Comparison of ENCODE assay signal across 9 cellular contexts in genomic region chr20:3165473-3166337, GRCh38. TPM values are rescaled to one million over a fixed set of nuclear protein-coding genes. Genes with fewer than 3 reads are reported as not detected.
DNase-seq lines count a peak whose midpoint lies in the region; ATAC-seq and TF ChIP-seq lines count a peak whose summit lies in the region.
"Had no signal": no experiment of that assay in that cellular context is flagged by ENCODE, and none has a peak within 500 bp of the region (broad histone marks: within the 10 kb centered on the region; RNA-seq: fewer than 3 reads in every experiment).

No MANE protein-coding gene starts in this region.

- TF ChIP-seq POLR2A in uterus (IDR thresholded peaks at IDR 0.05), result no peak

- intact Hi-C loops in Right ventricle myocardium inferior (cut with DNase I), result loop anchor here (5.0 kb wide), 1 partner anchor 37 kb away; the partner anchor contains the start of gene DDRGK1
- intact Hi-C loops in cardiac septum (cut with DNase I), result no loop called here
- intact Hi-C loops in heart right ventricle (cut with DNase I), result no loop called here
- intact Hi-C loops in uterus (cut with DNase I; ENCODE audit: low total_unique reads), result no loop called here
- intact Hi-C loops in colonic mucosa (cut with DNase I), result no loop called here

- H3K4me3 ChIP-seq in heart right ventricle (peak overlapping the region in 8 of 10 donors; percentile 7 to 46 (median 28)), uterus (no peak overlapping the region), colonic mucosa (no peak overlapping the region)

- ATAC-seq in Right ventricle myocardium inferior, result peak; percentile 24
- ATAC-seq in heart right ventricle, result peak in 6 of 8 donors; percentile 14 to 74 (median 61)
- ATAC-seq in HG03442 (IDR thresholded peaks at IDR 0.05; ENCODE audit: unreplicated experiment), result no peak

- no peak for TF ChIP-seq CTCF in heart right ventricle (IDR thresholded peaks at IDR 0.05)
- no peak for TF ChIP-seq CTCF in uterus (IDR thresholded peaks at IDR 0.05)
- TF ChIP-seq CTCF in colonic mucosa (IDR thresholded peaks at IDR 0.05), result no peak

- H3K27me3 ChIP-seq in heart right ventricle (peaks cover 0 to 26% (median 0%) of the 10 kb centered on the region in 7 donors), uterus (no peaks in the 10 kb centered on the region), colonic mucosa (no peaks in the 10 kb centered on the region)

- WGBS in heart right ventricle, 2 donors, result 53 to 72% methylated on average over 45 of the region's 45 CpGs

- H3K27ac ChIP-seq in heart right ventricle (peak overlapping the region in 4 of 10 donors; percentile 15 to 68 (median 48)), uterus (no peak overlapping the region), colonic mucosa (no peak overlapping the region)

- H3K9ac ChIP-seq in colonic mucosa (ENCODE audit: low read depth in 2 of 2, low read length in 2 of 2), result peak overlapping the region in 1 of 2 donors; percentile 12

- DNase-seq in Right ventricle myocardium inferior (ENCODE audit: missing footprints) (peak; percentile 87), cardiac septum (ENCODE audit: low spot score) (no peak), RPMI8226 (peak; percentile 94), heart right ventricle (peak; percentile 76), uterus (peak; percentile 37), colonic mucosa (no peak)
- no peak for DNase-seq in activated CD4-positive, alpha-beta T cell treated with anti-CD3 and anti-CD28 coated beads for 48 hours
- DNase-seq: T-helper 9 cell had no signal

- H3K9me3 ChIP-seq in heart right ventricle (no peaks in the 10 kb centered on the region), uterus (no peaks in the 10 kb centered on the region), colonic mucosa (no peaks in the 10 kb centered on the region)

- H3K4me1 ChIP-seq in heart right ventricle (peaks cover 0 to 17% (median 10%) of the 10 kb centered on the region in 9 donors), uterus (no peaks in the 10 kb centered on the region), colonic mucosa (no peaks in the 10 kb centered on the region)

- H3K36me3 ChIP-seq in heart right ventricle, result no peaks in the 10 kb centered on the region
- H3K36me3 ChIP-seq in uterus, result no peaks in the 10 kb centered on the region
- no peaks in the 10 kb centered on the region for H3K36me3 ChIP-seq in colonic mucosa

RNA-seq across cellular contexts. Expression of gene FASTKD5, which starts 6.0 kb away (rescaled TPM):
- total RNA-seq in Right ventricle myocardium inferior (27.9 TPM), cardiac septum (23.2 TPM), heart right ventricle (10 to 100 TPM; 22.1 to 32.4 (median 27.9) TPM), uterus (10 to 100 TPM; 12.3 to 17.2 (median 12.7) TPM), colonic mucosa (10 to 100 TPM; 17.3 to 19.8 TPM)
- 10 to 100 TPM in 1 of 2 donors, 1 to 10 TPM in 1; 7.5 to 22.7 TPM for polyA plus RNA-seq in heart right ventricle

RNA-seq across cellular contexts. Expression of gene UBOX5, which starts 6.0 kb away (rescaled TPM):
- total RNA-seq in Right ventricle myocardium inferior (2.4 TPM), cardiac septum (3.9 TPM), heart right ventricle (1 to 10 TPM; 3.0 to 5.9 (median 4.0) TPM), uterus (10 to 100 TPM in 2 of 4 donors, 1 to 10 TPM in 2; 2.6 to 14.1 (median 8.5) TPM), colonic mucosa (1 to 10 TPM; 6.5 to 6.6 TPM)
- polyA plus RNA-seq in heart right ventricle, result 1 to 10 TPM; 2.1 to 3.3 TPM

RNA-seq across cellular contexts. Expression of gene LZTS3, which starts 7.6 kb away (rescaled TPM):
- 19.6 TPM for total RNA-seq in Right ventricle myocardium inferior
- 6.9 TPM for total RNA-seq in cardiac septum
- total RNA-seq in heart right ventricle, result 10 to 100 TPM in 4 of 10 donors, 1 to 10 TPM in 6; 7.1 to 27.0 (median 9.7) TPM
- 1 to 10 TPM; 7.9 to 9.1 TPM for polyA plus RNA-seq in heart right ventricle
- 10 to 100 TPM in 2 of 4 donors, 1 to 10 TPM in 2; 3.6 to 13.1 (median 8.2) TPM for total RNA-seq in uterus
- total RNA-seq in colonic mucosa, result 1 to 10 TPM; 7.9 to 8.3 TPM

RNA-seq across cellular contexts. Expression of gene DDRGK1, which starts 38.8 kb away (rescaled TPM):
- total RNA-seq in Right ventricle myocardium inferior, result 36.5 TPM
- 29.1 TPM for total RNA-seq in cardiac septum
- 10 to 100 TPM; 25.2 to 48.4 (median 29.4) TPM for total RNA-seq in heart right ventricle
- 10 to 100 TPM; 31.0 to 77.1 TPM for polyA plus RNA-seq in heart right ventricle
- total RNA-seq in uterus, result 10 to 100 TPM; 37.7 to 74.9 (median 40.1) TPM
- 10 to 100 TPM; 57.8 to 88.6 TPM for total RNA-seq in colonic mucosa

RNA-seq across cellular contexts. Expression of gene ITPA, which starts 43.6 kb away (rescaled TPM):
- 21.4 TPM for total RNA-seq in Right ventricle myocardium inferior
- total RNA-seq in cardiac septum, result 24.1 TPM
- 10 to 100 TPM; 15.8 to 26.3 (median 21.5) TPM for total RNA-seq in heart right ventricle
- 10 to 100 TPM; 51.1 to 53.6 TPM for polyA plus RNA-seq in heart right ventricle
- 10 to 100 TPM in 3 of 4 donors, 1 to 10 TPM in 1; 6.9 to 25.0 (median 21.8) TPM for total RNA-seq in uterus
- total RNA-seq in colonic mucosa, result 10 to 100 TPM; 35.2 to 67.6 TPM

Comparison
In these comparisons a context has a peak if more than half of its experiments do, and no peak if none do; other contexts are left out.
1. DNase-seq: peak in Right ventricle myocardium inferior (single experiment), RPMI8226 (single experiment), heart right ventricle (2 of 2) and uterus (2 of 2); none in cardiac septum (single experiment), activated CD4-positive, alpha-beta T cell treated with anti-CD3 and anti-CD28 coated beads for 48 hours (single experiment) and colonic mucosa (single experiment).
2. H3K4me3 ChIP-seq: peak in heart right ventricle (8 of 10); none in uterus (0 of 2) and colonic mucosa (single experiment).